In genomic region chr22:48105254-48105653, GRCh38 we compare ENCODE assay signal across 14 cellular contexts.
"Had no signal": no experiment of that assay in that cellular context is flagged by ENCODE, and none has a peak within 500 bp of the region (broad histone marks: within the 10 kb centered on the region; RNA-seq: fewer than 3 reads in every experiment).

No MANE protein-coding gene starts in this region.

- ATAC-seq: activated CD8-positive, alpha-beta T cell treated with anti-CD3 and anti-CD28 coated beads for 36 hours; left ventricle myocardium superior had no signal

- H3K27ac ChIP-seq: stomach, thoracic aorta, VCaP had no signal

- DNase-seq: activated CD8-positive, alpha-beta memory T cell treated with anti-CD3 and anti-CD28 coated beads, Interleukin-2, amount 50 U/mL, for 48 hours; activated CD8-positive, alpha-beta T cell treated with anti-CD3 and anti-CD28 coated beads for 36 hours; activated naive CD4-positive, alpha-beta T cell; aorta; effector CD4-positive, alpha-beta T cell; left ventricle myocardium superior; mesenchymal stem cell; nephron progenitor cell had no signal

- H3K4me3 ChIP-seq: stomach, thoracic aorta had no signal

- H3K36me3 ChIP-seq: stomach, thoracic aorta had no signal

- FAIRE-seq: bronchial epithelial cell, colon, endothelial cell of umbilical vein had no signal

- H3K9me3 ChIP-seq: thoracic aorta had no signal
